ENCODE assay signal across 21 cellular contexts in genomic region chr10:55400075-55400474, GRCh38.
DNase-seq lines count a peak whose midpoint lies in the region; ATAC-seq, FAIRE-seq and TF ChIP-seq lines count a peak whose summit lies in the region.
"Had no signal": no experiment of that assay in that cellular context is flagged by ENCODE, and none has a peak within 500 bp of the region (broad histone marks: within the 10 kb centered on the region; RNA-seq: fewer than 3 reads in every experiment).

No MANE protein-coding gene starts in this region.

- no peaks in the 10 kb centered on the region for H3K9me1 ChIP-seq in endothelial cell of umbilical vein (replicated peaks; ENCODE audit: control insufficient read depth, extremely low read depth, insufficient read depth, low read length)

- H2BK5ac ChIP-seq in mesendoderm (ENCODE audit: low read length) = no peak overlapping the region

- intact Hi-C loops in endothelial cell of umbilical vein (cut with micrococcal nuclease) = no loop called here

- no peak overlapping the region for H2AK5ac ChIP-seq in mesendoderm (ENCODE audit: low read length)

- TF ChIP-seq CTCF in AG10803 (conservative IDR thresholded peaks at IDR 0.05; ENCODE audit: low read length) = no peak
- no peak for TF ChIP-seq CTCF in endothelial cell of umbilical vein (IDR thresholded peaks at IDR 0.05; ENCODE audit: extremely low read depth in 1 of 2, insufficient read depth in 1 of 2, low read depth in 1 of 2, low read length in 2 of 2)

- no peak overlapping the region for H3K56ac ChIP-seq in mesendoderm (ENCODE audit: low read length)

- no peak overlapping the region for H2BK120ac ChIP-seq in mesendoderm (ENCODE audit: low read depth, low read length)

- BruUV-seq in endothelial cell of umbilical vein (replicated peaks; lab: Mats Ljungman, UMichigan) = no TSS peak

- no peak overlapping the region for H3K4me3 ChIP-seq in AG10803 (ENCODE audit: low read length)
- no peak overlapping the region for H3K4me3 ChIP-seq in endothelial cell of umbilical vein (replicated peaks in 1 of 3; ENCODE audit: insufficient read depth in 1 of 3, low read depth in 1 of 3, low read length in 3 of 3)
- no peak overlapping the region for H3K4me3 ChIP-seq in mesendoderm (ENCODE audit: low read length)
- H3K4me3 ChIP-seq: A549; BLaER1 treated with 17β-estradiol and CSF1 and Interleukin-3, amounts not matched to agents 10 nM and 100 nM had no signal

- POLR2A ChIA-PET in endothelial cell of umbilical vein (lab: Charles Lee) = no interaction called here

- no peak overlapping the region for H3K4ac ChIP-seq in mesendoderm (ENCODE audit: low read depth, low read length)

- H3K9ac ChIP-seq in endothelial cell of umbilical vein (replicated peaks; ENCODE audit: extremely low read depth, insufficient read depth, low read length) (no peak overlapping the region), mesendoderm (ENCODE audit: low read length) (no peak overlapping the region)
- H3K9ac ChIP-seq: BLaER1 treated with 17β-estradiol and CSF1 and Interleukin-3, amounts not matched to agents 10 nM and 100 nM had no signal

- H3K18ac ChIP-seq in mesendoderm (ENCODE audit: low read length) = no peak overlapping the region

- H3K79me1 ChIP-seq in mesendoderm (ENCODE audit: low read length) = no peaks in the 10 kb centered on the region

- dilution Hi-C loops in endothelial cell of umbilical vein (cut with MboI; ENCODE audit: extremely low pct_ligation_motif_present, low sequenced_read_pairs) = no loop called here

- no peak for TF ChIP-seq POLR2A in endothelial cell of umbilical vein (IDR thresholded peaks at IDR 0.05; ENCODE audit: low read depth, low read length)

- H4K8ac ChIP-seq in mesendoderm (ENCODE audit: low read depth, low read length) = no peak overlapping the region

- ATAC-seq in GM19395 (IDR thresholded peaks at IDR 0.05; ENCODE audit: unreplicated experiment) = no peak
- no peak for ATAC-seq in GM19455 (IDR thresholded peaks at IDR 0.05; ENCODE audit: unreplicated experiment)
- no peak for ATAC-seq in HG02981 (IDR thresholded peaks at IDR 0.05; ENCODE audit: unreplicated experiment)
- ATAC-seq: A549, left ventricle myocardium superior had no signal

- no peak overlapping the region for H3K23ac ChIP-seq in mesendoderm (ENCODE audit: low read length)

- H3K9me3 ChIP-seq in endothelial cell of umbilical vein (replicated peaks; ENCODE audit: control insufficient read depth, insufficient read depth, low read length) = no peaks in the 10 kb centered on the region
- H3K9me3 ChIP-seq: A549; BLaER1 treated with 17β-estradiol and CSF1 and Interleukin-3, amounts not matched to agents 10 nM and 100 nM had no signal

- H3K4me2 ChIP-seq in endothelial cell of umbilical vein (ENCODE audit: insufficient read depth, low read length) = no peak overlapping the region
- H3K4me2 ChIP-seq in mesendoderm (ENCODE audit: low read length) = no peak overlapping the region
- H3K4me2 ChIP-seq: A549; BLaER1 treated with 17β-estradiol and CSF1 and Interleukin-3, amounts not matched to agents 10 nM and 100 nM had no signal

- H4K5ac ChIP-seq in mesendoderm (ENCODE audit: low read length) = no peak overlapping the region

- H3K4me1 ChIP-seq in endothelial cell of umbilical vein (ENCODE audit: control insufficient read depth, extremely low read depth, insufficient read depth, low read length) (peaks cover 6% of the 10 kb centered on the region), mesendoderm (ENCODE audit: control insufficient read depth, low read depth, low read length) (no peaks in the 10 kb centered on the region)
- H3K4me1 ChIP-seq: A549; BLaER1 treated with 17β-estradiol and CSF1 and Interleukin-3, amounts not matched to agents 10 nM and 100 nM had no signal

- H3K79me2 ChIP-seq in endothelial cell of umbilical vein (ENCODE audit: control insufficient read depth, insufficient read depth, low read length) (no peaks in the 10 kb centered on the region), mesendoderm (ENCODE audit: control insufficient read depth, insufficient read depth, low read length) (no peaks in the 10 kb centered on the region)

- H3K27me3 ChIP-seq in endothelial cell of umbilical vein (ENCODE audit: control insufficient read depth in 2 of 2, insufficient read depth in 2 of 2, low read length in 2 of 2) = no peaks in the 10 kb centered on the region
- no peaks in the 10 kb centered on the region for H3K27me3 ChIP-seq in mesendoderm (ENCODE audit: insufficient read depth, low read length, poor library complexity)
- H3K27me3 ChIP-seq: BLaER1 treated with 17β-estradiol and CSF1 and Interleukin-3, amounts not matched to agents 10 nM and 100 nM had no signal

- no peaks in the 10 kb centered on the region for H4K20me1 ChIP-seq in endothelial cell of umbilical vein (replicated peaks; ENCODE audit: control insufficient read depth, extremely low read depth, insufficient read depth, low read length)
- H4K20me1 ChIP-seq: BLaER1 treated with 17β-estradiol and CSF1 and Interleukin-3, amounts not matched to agents 10 nM and 100 nM had no signal

- H2AFZ ChIP-seq in endothelial cell of umbilical vein (ENCODE audit: low read depth, low read length) = peak overlapping the region; percentile 34

- H3K36me3 ChIP-seq in endothelial cell of umbilical vein (ENCODE audit: control insufficient read depth in 2 of 2, extremely low read depth in 1 of 2, insufficient read depth in 2 of 2, low read length in 2 of 2) = no peaks in the 10 kb centered on the region
- no peaks in the 10 kb centered on the region for H3K36me3 ChIP-seq in mesendoderm (ENCODE audit: control insufficient read depth, insufficient read depth, low read length)
- H3K36me3 ChIP-seq: BLaER1 treated with 17β-estradiol and CSF1 and Interleukin-3, amounts not matched to agents 10 nM and 100 nM had no signal

- no peak for FAIRE-seq in endothelial cell of umbilical vein (lab: Jason Lieb, UNC)
- FAIRE-seq: A549 had no signal

- CTCF ChIA-PET in endothelial cell of umbilical vein (lab: Charles Lee) = interaction anchor here (0.6 to 3.2 kb wide), 6 partner anchors 10 to 308 kb away, joined by 3 to 15 read pairs (median 4); no protein-coding TSS in a partner anchor

- H3K27ac ChIP-seq in endothelial cell of umbilical vein (ENCODE audit: insufficient read depth, low read depth, low read length) (no peak overlapping the region), mesendoderm (ENCODE audit: low read depth, low read length) (no peak overlapping the region)
- H3K27ac ChIP-seq: A549; BLaER1 treated with 17β-estradiol and CSF1 and Interleukin-3, amounts not matched to agents 10 nM and 100 nM had no signal

- DNase-seq in AG10803 (ENCODE audit: low read depth) (peak; percentile 14), NCI-H69 (lab: John Stamatoyannopoulos, UW) (peak; percentile 3), endothelial cell of umbilical vein (ENCODE audit: low read depth, low spot score) (peak; percentile 71), mesendoderm (peak; percentile 38), HK-2 (ENCODE audit: unreplicated experiment) (no peak)
- DNase-seq: activated CD4-positive, CD25-positive, alpha-beta regulatory T cell treated with anti-CD3 and anti-CD28 coated beads, Interleukin-2, amount 50 U/mL, for 72 hours; activated naive CD4-positive, alpha-beta T cell treated with anti-CD3 and anti-CD28 coated beads, Interleukin-2, amount 10 ng/mL, durations not matched to agents 7 days and 5 days; activated T-cell treated with anti-CD3 and anti-CD28 coated beads, Interleukin-2, amount 50 U/mL, for 48 hours; anterior cingulate cortex; Calu3; Karpas-422; left ventricle myocardium superior; NCI-H1048; NCI-H2029; stimulated activated CD4-positive, alpha-beta T cell treated with anti-CD3 and anti-CD28 coated beads, Interleukin-12 subunit alpha, Interleukin-12 subunit beta, amount 100 ng/mL, for 4 hours; T-helper 9 cell had no signal

- WGBS in mesendoderm (ENCODE audit: extremely low coverage, insufficient coverage, low lambda C conversion rate) = no CpG with 5 or more reads among the region's 1 CpG

- no peak overlapping the region for H2BK15ac ChIP-seq in mesendoderm (replicated peaks; ENCODE audit: low read depth)

TF ChIP-seq in endothelial cell of umbilical vein, 7 proteins besides CTCF, POLR2A, EP300 and RAD21:
- TF ChIP-seq EZH2 (IDR thresholded peaks at IDR 0.05; ENCODE audit: borderline replicate concordance, low read depth, low read length, severe bottlenecking) (no peak), POLR2AphosphoS5 (IDR thresholded peaks at IDR 0.05; ENCODE audit: insufficient read depth, low read depth, low read length) (no peak), MAX (IDR thresholded peaks at IDR 0.05; ENCODE audit: insufficient read depth, insufficient read length) (no peak), FOS (IDR thresholded peaks at IDR 0.05; ENCODE audit: borderline replicate concordance, insufficient read depth, low read length) (no peak), JUN (IDR thresholded peaks at IDR 0.05; ENCODE audit: borderline replicate concordance, insufficient read depth, insufficient read length, low read depth) (peak; percentile 23), MYC (IDR thresholded peaks at IDR 0.05; ENCODE audit: low read depth, low read length) (no peak), GATA2 (IDR thresholded peaks at IDR 0.05; ENCODE audit: insufficient read depth, insufficient read length, low read depth, low read length) (no peak)
